Comparison of ENCODE assay signal across 25 cellular contexts in genomic region chr9:87510251-87510683, GRCh38. TPM values are rescaled to one million over a fixed set of nuclear protein-coding genes. Genes with fewer than 3 reads are reported as not detected.
DNase-seq lines count a peak whose midpoint lies in the region; ATAC-seq, FAIRE-seq and TF ChIP-seq lines count a peak whose summit lies in the region.
"Had no signal": no experiment of that assay in that cellular context is flagged by ENCODE, and none has a peak within 500 bp of the region (broad histone marks: within the 10 kb centered on the region; RNA-seq: fewer than 3 reads in every experiment).

No MANE protein-coding gene starts in this region.

- CTCF ChIA-PET in WTC11 (lab: Charles Lee) (no interaction called here), H1 (lab: Charles Lee; ENCODE audit: partially characterized antibody) (no interaction called here)

- H3K56ac ChIP-seq in H1 (replicated peaks; ENCODE audit: insufficient read length, low read depth, low read length) = no peak overlapping the region

- H3K9me3 Mint-ChIP-seq in WTC11 (no peaks in the 10 kb centered on the region), type B pancreatic cell (no peaks in the 10 kb centered on the region)
- H3K9me3 Mint-ChIP-seq: CD4-positive, alpha-beta T cell had no signal

- H2AK5ac ChIP-seq in H1 (ENCODE audit: low read depth, low read length) = no peak overlapping the region
- H2AK5ac ChIP-seq in mesenchymal stem cell (ENCODE audit: low read length, severe bottlenecking) = peak overlapping the region; percentile 5

- peaks cover 19% of the 10 kb centered on the region for H3K79me1 ChIP-seq in H1 (ENCODE audit: low read depth, low read length)
- H3K79me1 ChIP-seq in mesenchymal stem cell (replicated peaks; ENCODE audit: low read length, poor library complexity, severe bottlenecking) = peaks cover 25% of the 10 kb centered on the region

- H3K27ac Mint-ChIP-seq in WTC11 (peak overlapping the region; percentile 54; the same call in 1 of the 2 replicates), type B pancreatic cell (peak overlapping the region; percentile 31)
- H3K27ac Mint-ChIP-seq: CD4-positive, alpha-beta T cell had no signal

- H2BK120ac ChIP-seq in H1 (replicated peaks; ENCODE audit: low read depth, low read length) (no peak overlapping the region), mesenchymal stem cell (ENCODE audit: low read depth, low read length) (no peak overlapping the region)

- no peak overlapping the region for H3K14ac ChIP-seq in H1 (ENCODE audit: insufficient read length)
- H3K14ac ChIP-seq in mesenchymal stem cell (ENCODE audit: low read length in 2 of 2) = no peak overlapping the region

- peaks cover 5 to 78% of the 10 kb centered on the region in 2 experiments; a peak in 2 of 4 replicates for H3K79me2 ChIP-seq in H1 (ENCODE audit: control insufficient read depth in 1 of 2, insufficient read depth in 2 of 2, low read length in 2 of 2)

- H3K36me3 Mint-ChIP-seq in WTC11 (peaks cover 65% of the 10 kb centered on the region), type B pancreatic cell (peaks cover 71% of the 10 kb centered on the region)
- H3K36me3 Mint-ChIP-seq: IgD-negative memory B cell had no signal

- DNase-seq in WTC11 (ENCODE audit: low spot score) (no peak), H1 (ENCODE audit: low read depth in 1 of 2, low spot score in 2 of 2) (no peak), mesenchymal stem cell (no peak), type B pancreatic cell (ENCODE audit: extremely low spot score, unreplicated experiment) (no peak), head of caudate nucleus (no peak)
- no peak for DNase-seq in activated T-cell treated with anti-CD3 and anti-CD28 coated beads, Interleukin-2, amount 50 U/mL, for 1 hour
- DNase-seq: Caco-2; CD4-positive, alpha-beta T cell; DND-41; GOT3; Karpas-422; MV-4-11; NCI-H1105 treated with DMSO at 0.1 percent for 48 hours; NCI-H1694; NCI-H2081; NCI-H2171; NCI-H345; NCI-H524 treated with DMSO at 0.1 percent for 48 hours; NCI-H82; Peyer's patch had no signal

- H3K9ac ChIP-seq in H1 (replicated peaks in 1 of 4; ENCODE audit: extremely low read depth in 1 of 4, low read depth in 3 of 4, low read length in 3 of 4) = no peak overlapping the region
- H3K9ac ChIP-seq in mesenchymal stem cell (ENCODE audit: low read length) = no peak overlapping the region
- H3K9ac ChIP-seq: BLaER1 had no signal

- H3K4me3 ChIP-seq in H1 (ENCODE audit: extremely low read depth in 1 of 4, insufficient read depth in 2 of 4, low read depth in 3 of 4, low read length in 4 of 4) (no peak overlapping the region), mesenchymal stem cell (ENCODE audit: insufficient read depth in 1 of 2, low read depth in 1 of 2, low read length in 2 of 2) (no peak overlapping the region)
- H3K4me3 ChIP-seq: BLaER1, GM12878, Peyer's patch had no signal

- H3K27me3 ChIP-seq in H1 (replicated peaks in 1 of 4; ENCODE audit: control insufficient read depth in 3 of 4, extremely low read depth in 1 of 4, insufficient read depth in 3 of 4, low read length in 3 of 4) (no peaks in the 10 kb centered on the region), mesenchymal stem cell (ENCODE audit: control insufficient read depth in 1 of 2, insufficient read depth in 1 of 2, low read length in 2 of 2) (no peaks in the 10 kb centered on the region)
- H3K27me3 ChIP-seq: Peyer's patch had no signal

- no peak overlapping the region for H3K4me2 ChIP-seq in H1 (ENCODE audit: insufficient read depth in 1 of 2, low read depth in 2 of 2, low read length in 2 of 2)
- no peak overlapping the region for H3K4me2 ChIP-seq in mesenchymal stem cell (ENCODE audit: low read length, poor library complexity, severe bottlenecking)
- H3K4me2 ChIP-seq: BLaER1 had no signal

- H3K4me3 Mint-ChIP-seq in WTC11 (no peak overlapping the region), type B pancreatic cell (no peak overlapping the region)
- H3K4me3 Mint-ChIP-seq: CD4-positive, alpha-beta T cell; IgD-negative memory B cell had no signal

- no peak overlapping the region for H3K18ac ChIP-seq in H1 (ENCODE audit: extremely low read depth, low read length)
- H3K18ac ChIP-seq in mesenchymal stem cell (ENCODE audit: low read depth in 1 of 2, low read length in 2 of 2) = no peak overlapping the region

- H2BK15ac ChIP-seq in H1 (ENCODE audit: low read length) (no peak overlapping the region), mesenchymal stem cell (ENCODE audit: low read depth, poor library complexity, severe bottlenecking) (no peak overlapping the region)

- no peak overlapping the region for H2AFZ ChIP-seq in H1 (ENCODE audit: low read length)
- H2AFZ ChIP-seq in mesenchymal stem cell (ENCODE audit: low read depth, low read length) = no peak overlapping the region

- no peak for FAIRE-seq in H1 (lab: Jason Lieb, UNC)
- FAIRE-seq: GM12878 had no signal

- H3K23me2 ChIP-seq in H1 (ENCODE audit: low read depth, low read length) = no peaks in the 10 kb centered on the region; the same call in 1 of the 2 replicates

- H2BK20ac ChIP-seq in H1 (ENCODE audit: low read length) = no peak overlapping the region

- H3K4me1 ChIP-seq in H1 (replicated peaks in 1 of 4; ENCODE audit: control insufficient read depth in 3 of 4, insufficient read depth in 4 of 4, low read length in 3 of 4) = no peaks in the 10 kb centered on the region; a peak in 1 of 7 replicates
- peaks cover 9% of the 10 kb centered on the region for H3K4me1 ChIP-seq in mesenchymal stem cell (ENCODE audit: control insufficient read depth, insufficient read depth, low read depth, low read length)
- H3K4me1 ChIP-seq: Caco-2 had no signal

- WGBS in H1 (ENCODE audit: extremely low coverage in 1 of 2, insufficient coverage in 1 of 2, insufficient read length in 1 of 2, insufficient replicate concordance in 2 of 2, low coverage in 1 of 2, low lambda C conversion rate in 2 of 2, missing lambda C conversion rate in 1 of 2), 2 experiments = 87% methylated on average over 4 of the region's 4 CpGs; no CpG with 5 or more reads in 1 of the 2 experiments
- 95% methylated on average over 4 of the region's 4 CpGs for WGBS in mesenchymal stem cell

- POLR2A ChIA-PET in WTC11 (lab: Charles Lee) (no interaction called here), H1 (lab: Charles Lee; ENCODE audit: partially characterized antibody) (interaction anchor here (1.1 to 1.4 kb wide), 2 partner anchors 8 to 13 kb away, joined by 4 read pairs; no protein-coding TSS in a partner anchor)

- H3K9me3 ChIP-seq in H1 (ENCODE audit: insufficient read depth in 2 of 2, low read depth in 1 of 2, low read length in 1 of 2) (no peaks in the 10 kb centered on the region), mesenchymal stem cell (ENCODE audit: control insufficient read depth, low read length) (no peaks in the 10 kb centered on the region)
- H3K9me3 ChIP-seq: Caco-2, Peyer's patch had no signal

- H3K36me3 ChIP-seq in H1 (ENCODE audit: control insufficient read depth in 2 of 4, insufficient read depth in 4 of 4, low read length in 3 of 4) (peaks cover 2 to 37% (median 6%) of the 10 kb centered on the region in 4 experiments; a peak in 6 of 8 replicates), mesenchymal stem cell (ENCODE audit: control insufficient read depth in 1 of 2, insufficient read depth in 2 of 2, low read depth in 1 of 2, low read length in 2 of 2) (peaks cover 0 to 32% of the 10 kb centered on the region in 2 experiments)
- H3K36me3 ChIP-seq: BLaER1, Peyer's patch had no signal

- TF ChIP-seq POLR2A in H1 (IDR thresholded peaks at IDR 0.05; ENCODE audit: control extremely low read depth in 1 of 2, low read depth in 2 of 2, low read length in 2 of 2) = no peak

- H3K27me3 Mint-ChIP-seq in WTC11 (ENCODE audit: low read depth) = no peaks in the 10 kb centered on the region
- no peaks in the 10 kb centered on the region for H3K27me3 Mint-ChIP-seq in type B pancreatic cell
- H3K27me3 Mint-ChIP-seq: CD4-positive, alpha-beta T cell had no signal

- H4K91ac ChIP-seq in H1 (replicated peaks; ENCODE audit: insufficient read length, low read length) (no peak overlapping the region), mesenchymal stem cell (ENCODE audit: low read length) (no peak overlapping the region)

- no peak for TF ChIP-seq EP300 in H1 (IDR thresholded peaks at IDR 0.05; ENCODE audit: borderline replicate concordance in 1 of 2, low read depth in 2 of 2, low read length in 2 of 2)

- TF ChIP-seq CTCF in WTC11 (IDR thresholded peaks at IDR 0.05) (no peak), H1 (IDR thresholded peaks at IDR 0.05; ENCODE audit: control extremely low read depth in 1 of 3, insufficient read depth in 1 of 3, low read depth in 1 of 3, low read length in 3 of 3) (no peak), type B pancreatic cell (conservative IDR thresholded peaks at IDR 0.05) (no peak)

- H3K4ac ChIP-seq in H1 (replicated peaks; ENCODE audit: insufficient read length, low read depth, low read length) (no peak overlapping the region), mesenchymal stem cell (ENCODE audit: low read depth in 1 of 2, low read length in 2 of 2) (no peak overlapping the region)

- intact Hi-C loops in head of caudate nucleus (cut with DNase I) = no loop called here

- ATAC-seq in WTC11 (no peak), GM19397 (IDR thresholded peaks at IDR 0.05; ENCODE audit: unreplicated experiment) (no peak)
- ATAC-seq: GM12878, HCT116 had no signal

- H4K8ac ChIP-seq in H1 (ENCODE audit: extremely low read depth, insufficient read depth, low read length) = no peak overlapping the region
- no peak overlapping the region for H4K8ac ChIP-seq in mesenchymal stem cell (ENCODE audit: low read length)

- H3K23ac ChIP-seq in H1 (ENCODE audit: insufficient read length) = no peak overlapping the region
- no peak overlapping the region for H3K23ac ChIP-seq in mesenchymal stem cell (ENCODE audit: low read length in 2 of 2)

- H3K27ac ChIP-seq in H1 (ENCODE audit: low read depth, low read length) (0 out of 2 replicates have a peak overlapping the region, but pooled peaks have one; percentile 15), mesenchymal stem cell (ENCODE audit: low read length, poor library complexity, severe bottlenecking) (no peak overlapping the region)
- H3K27ac ChIP-seq: BLaER1, Peyer's patch had no signal

- no peak overlapping the region for H4K5ac ChIP-seq in H1 (ENCODE audit: insufficient read length, low read depth, low read length)

- peaks cover 0 to 6% of the 10 kb centered on the region in 2 experiments for H4K20me1 ChIP-seq in H1 (replicated peaks in 1 of 2; ENCODE audit: control insufficient read depth in 1 of 2, insufficient read depth in 2 of 2, low read length in 2 of 2)
- H4K20me1 ChIP-seq: BLaER1 had no signal

- no peak for TF ChIP-seq RAD21 in H1 (IDR thresholded peaks at IDR 0.05 in 1 of 2, conservative IDR thresholded peaks at IDR 0.05 in 1 of 2; ENCODE audit: low read depth in 2 of 2, low read length in 2 of 2)

- H3K4me1 Mint-ChIP-seq in WTC11 (peaks cover 29% of the 10 kb centered on the region), type B pancreatic cell (ENCODE audit: unreplicated experiment) (peaks cover 28% of the 10 kb centered on the region)
- H3K4me1 Mint-ChIP-seq: IgD-negative memory B cell had no signal

- no peak overlapping the region; the same call in 1 of the 2 replicates for H2BK5ac ChIP-seq in H1 (ENCODE audit: low read depth, low read length)
- H2BK5ac ChIP-seq in mesenchymal stem cell (ENCODE audit: low read depth, low read length, poor library complexity, severe bottlenecking) = no peak overlapping the region

- H2BK12ac ChIP-seq in H1 (ENCODE audit: low read depth, low read length) = no peak overlapping the region
- no peak overlapping the region for H2BK12ac ChIP-seq in mesenchymal stem cell (ENCODE audit: low read length in 2 of 2)

RNA-seq across cellular contexts. Expression of gene DAPK1, which starts 12.6 kb away (rescaled TPM):
- 127 to 130 TPM (median 129 TPM) in 3 replicates for total RNA-seq in WTC11 (2021)
- total RNA-seq in H1 (2021; fragmentation: NEBNext Ultra II Directional; extraction: Animal tissue kit (Norgen Biotek cat#: 25700)) = 128 and 131 TPM in 2 replicates
- polyA plus RNA-seq in H1 (2011; rRNA removed) = 62.4 and 64.9 TPM in 2 replicates
- 73.1 TPM for polyA plus RNA-seq in H1 (2011; cell fraction: cytosol; rRNA removed)
- polyA plus RNA-seq in H1 (2011; cell fraction: nucleus; rRNA removed) = 156 TPM
- 57.1 to 67.3 TPM (median 64.0 TPM) in 4 replicates for polyA plus RNA-seq in H1 (2012, experiment 1 of 2)
- polyA plus RNA-seq in H1 (2012, experiment 2 of 2) = 12.9 TPM
- 33.3 TPM for polyA plus RNA-seq in H1 (2013, experiment 1 of 2)
- polyA plus RNA-seq in H1 (2013, experiment 2 of 2) = 34.1 TPM
- 255 and 314 TPM in 2 replicates for polyA minus RNA-seq in H1 (2011; rRNA and poly(A)+ RNA removed)
- 78.8 TPM for polyA minus RNA-seq in H1 (2011; cell fraction: cytosol; rRNA and poly(A)+ RNA removed)
- polyA minus RNA-seq in H1 (2011; cell fraction: nucleus; rRNA and poly(A)+ RNA removed) = 203 TPM
- 3.1 TPM for polyA plus RNA-seq in mesenchymal stem cell (2013, experiment 1 of 2)
- polyA plus RNA-seq in mesenchymal stem cell (2013, experiment 2 of 2) = 3.0 TPM
- total RNA-seq in type B pancreatic cell (ENCODE audit: low replicate concordance) = 160 and 246 TPM in 2 replicates
